Comparison of ENCODE assay signal across 8 cellular contexts in genomic region chr5:157596449-157596848, GRCh38. TPM values are rescaled to one million over a fixed set of nuclear protein-coding genes. Genes with fewer than 3 reads are reported as not detected.
DNase-seq lines count a peak whose midpoint lies in the region; ATAC-seq and TF ChIP-seq lines count a peak whose summit lies in the region.

No MANE protein-coding gene starts in this region.

- H3K4me3 ChIP-seq in SJCRH30 (no peak overlapping the region), suprapubic skin (no peak overlapping the region)

- TF ChIP-seq POLR2A in suprapubic skin (IDR thresholded peaks at IDR 0.05), result no peak

- H3K36me3 ChIP-seq in SJCRH30 (no peaks in the 10 kb centered on the region), suprapubic skin (no peaks in the 10 kb centered on the region)

- peaks cover 54% of the 10 kb centered on the region for H3K4me1 ChIP-seq in SJCRH30
- no peaks in the 10 kb centered on the region for H3K4me1 ChIP-seq in suprapubic skin

- peaks cover 5% of the 10 kb centered on the region; the same call in 1 of the 2 replicates for H3K9me3 ChIP-seq in SJCRH30 (replicated peaks)
- no peaks in the 10 kb centered on the region for H3K9me3 ChIP-seq in suprapubic skin

- H3K27me3 ChIP-seq in SJCRH30, result no peaks in the 10 kb centered on the region
- no peaks in the 10 kb centered on the region for H3K27me3 ChIP-seq in suprapubic skin

- peak overlapping the region; percentile 60 for H3K27ac ChIP-seq in SJCRH30
- H3K27ac ChIP-seq in suprapubic skin, result no peak overlapping the region

- peak; percentile 44 to 47 for DNase-seq in activated CD4-positive, alpha-beta T cell treated with anti-CD3 and anti-CD28 coated beads for 4 hours
- no peak for DNase-seq in activated CD4-positive, alpha-beta T cell treated with anti-CD3 and anti-CD28 coated beads for 1 hour
- peak in 1 of 2 experiments; percentile 58 for DNase-seq in SJCRH30
- DNase-seq in stimulated activated CD4-positive, alpha-beta T cell treated with anti-CD3 and anti-CD28 coated beads, Interleukin-4, amount 100 ng/mL, for 24 hours, result peak; percentile 62
- no peak for DNase-seq in T1000 (lab: John Stamatoyannopoulos, UW)
- DNase-seq in NCI-H774 (lab: John Stamatoyannopoulos, UW), result no peak
- no peak for DNase-seq in suprapubic skin (ENCODE audit: low spot score in 2 of 2)

- TF ChIP-seq EP300 in suprapubic skin (IDR thresholded peaks at IDR 0.05), result no peak

- 79% methylated on average over 5 of the region's 5 CpGs for WGBS in suprapubic skin

- no peak for TF ChIP-seq CTCF in suprapubic skin (IDR thresholded peaks at IDR 0.05)

- peak; percentile 80 for ATAC-seq in HG02943 (IDR thresholded peaks at IDR 0.05; ENCODE audit: low read depth, unreplicated experiment)

RNA-seq across cellular contexts. Expression of gene ADAM19, which starts 20.9 kb away (rescaled TPM):
- 45.1 and 50.0 TPM in 2 replicates for total RNA-seq in SJCRH30 (2014; rRNA removed; shearing (Covaris generic))
- total RNA-seq in suprapubic skin, result 1 to 10 TPM in 3 of 4 donors, under 1 TPM in 1; 0.42 to 2.6 (median 1.3) TPM

RNA-seq across cellular contexts. Expression of gene SOX30, which starts 55.8 kb away (rescaled TPM):
- total RNA-seq in SJCRH30 (2014; rRNA removed; shearing (Covaris generic)), result 0.13 TPM in 1 of 2 replicates, not detected in the other
- total RNA-seq in suprapubic skin, result not detected

Comparison
In these comparisons a context has a peak if more than half of its experiments do, and no peak if none do; other contexts are left out.
1. DNase-seq: peak in activated CD4-positive, alpha-beta T cell treated with anti-CD3 and anti-CD28 coated beads for 4 hours (2 of 2) and stimulated activated CD4-positive, alpha-beta T cell treated with anti-CD3 and anti-CD28 coated beads, Interleukin-4, amount 100 ng/mL, for 24 hours (single experiment); none in activated CD4-positive, alpha-beta T cell treated with anti-CD3 and anti-CD28 coated beads for 1 hour (single experiment), T1000 (single experiment), NCI-H774 (single experiment) and suprapubic skin (0 of 2).
2. RNA of gene ADAM19, which starts 20.9 kb away (total RNA-seq): 45.1 to 50.0 TPM in SJCRH30; 0.42 to 2.6 TPM in suprapubic skin; every median in the first group is over 10 times any median in the second.